ENCODE assay signal across 9 cellular contexts in the genomic region with DNA sequence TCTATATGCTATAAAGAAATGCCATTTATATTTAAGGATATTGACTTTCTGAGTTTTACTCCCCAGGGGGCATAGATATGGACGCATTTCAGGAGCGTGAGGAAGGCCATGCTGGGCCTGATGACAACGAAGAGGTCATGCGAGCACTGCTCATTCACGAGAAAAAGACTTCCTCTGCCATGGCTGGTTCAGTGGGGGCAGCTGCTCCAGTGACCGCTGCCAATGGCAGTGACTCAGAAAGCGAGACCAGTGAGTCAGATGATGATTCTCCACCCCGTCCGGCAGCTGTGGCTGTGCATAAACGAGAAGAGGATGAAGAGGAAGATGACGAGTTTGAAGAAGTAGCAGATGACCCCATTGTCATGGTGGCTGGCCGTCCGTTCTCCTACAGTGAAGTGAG. TPM values are rescaled to one million over a fixed set of nuclear protein-coding genes. Genes with fewer than 3 reads are reported as not detected.
DNase-seq lines count a peak whose midpoint lies in the region; ATAC-seq, FAIRE-seq and TF ChIP-seq lines count a peak whose summit lies in the region.
"Had no signal": no experiment of that assay in that cellular context is flagged by ENCODE, and none has a peak within 500 bp of the region (broad histone marks: within the 10 kb centered on the region; RNA-seq: fewer than 3 reads in every experiment).

No MANE protein-coding gene starts in this region.

- no peak overlapping the region for H3K27ac ChIP-seq in right cardiac atrium (ENCODE audit: low read length)
- H3K27ac ChIP-seq in left ventricle myocardium inferior (replicated peaks) = no peak overlapping the region

- H3K27me3 ChIP-seq in right cardiac atrium (ENCODE audit: control insufficient read depth, insufficient read depth) = no peaks in the 10 kb centered on the region
- no peaks in the 10 kb centered on the region for H3K27me3 ChIP-seq in left ventricle myocardium inferior (ENCODE audit: low read depth)
- H3K27me3 ChIP-seq in Caco-2 (replicated peaks; ENCODE audit: control insufficient read depth, insufficient read depth, low read length) = no peaks in the 10 kb centered on the region

- H3K4me1 ChIP-seq in right cardiac atrium (ENCODE audit: control insufficient read depth, insufficient read depth, low read length) (no peaks in the 10 kb centered on the region), left ventricle myocardium inferior (no peaks in the 10 kb centered on the region), Caco-2 (no peaks in the 10 kb centered on the region)

- no peaks in the 10 kb centered on the region for H3K27me3 Mint-ChIP-seq in Caco-2 (ENCODE audit: insufficient read depth, unreplicated experiment)
- H3K27me3 Mint-ChIP-seq: stimulated activated naive CD8-positive, alpha-beta T cell treated with anti-CD3 and anti-CD28 coated beads, Interleukin-15, Interleukin-2, amounts not matched to agents 100 ng/mL and 50 ng/mL, for 24 hours had no signal

- CTCF ChIA-PET in Caco-2 (lab: Charles Lee) = interaction anchor here (0.6 kb wide), 1 partner anchor 113 kb away, joined by 3 read pairs; no protein-coding TSS in a partner anchor

- intact Hi-C loops in right cardiac atrium (cut with DNase I) = no loop called here
- intact Hi-C loops in left ventricle myocardium inferior (cut with micrococcal nuclease) = no loop called here
- intact Hi-C loops in Caco-2 (cut with micrococcal nuclease; ENCODE audit: unreplicated experiment) = no loop called here

- TF ChIP-seq CTCF in left ventricle myocardium inferior (IDR thresholded peaks at IDR 0.05; ENCODE audit: borderline replicate concordance) (no peak), Caco-2 (IDR thresholded peaks at IDR 0.05; ENCODE audit: insufficient read depth in 1 of 2, low read depth in 1 of 2, low read length in 1 of 2, severe bottlenecking in 1 of 2, unreplicated experiment in 1 of 2) (no peak)

- peaks cover 5% of the 10 kb centered on the region for H3K36me3 Mint-ChIP-seq in Caco-2 (ENCODE audit: insufficient read depth, unreplicated experiment)

- no peak for ATAC-seq in right cardiac atrium
- ATAC-seq in HG03139 (IDR thresholded peaks at IDR 0.05; ENCODE audit: unreplicated experiment) = peak; percentile 84

- DNase-seq in right cardiac atrium (peak in 2 of 3 donors; percentile 10 to 43), left ventricle myocardium inferior (no peak), astrocyte of the hippocampus (ENCODE audit: low read depth, low spot score) (peak; percentile 91), urothelium cell line (ENCODE audit: low spot score) (peak; percentile 86), Caco-2 (no peak), NCI-H146 treated with DMSO at 0.1 percent for 48 hours (lab: John Stamatoyannopoulos, UW; ENCODE audit: unreplicated experiment) (no peak), NCI-H1105 (lab: John Stamatoyannopoulos, UW) (no peak)

- no peaks in the 10 kb centered on the region for H3K9me3 ChIP-seq in right cardiac atrium (ENCODE audit: control insufficient read depth, low read length)
- no peaks in the 10 kb centered on the region for H3K9me3 ChIP-seq in left ventricle myocardium inferior (replicated peaks)
- no peaks in the 10 kb centered on the region for H3K9me3 ChIP-seq in Caco-2

- FAIRE-seq in urothelium cell line (lab: Jason Lieb, UNC) = peak; percentile 94

- no peaks in the 10 kb centered on the region for H3K9me3 Mint-ChIP-seq in Caco-2 (ENCODE audit: unreplicated experiment)
- H3K9me3 Mint-ChIP-seq: stimulated activated naive CD8-positive, alpha-beta T cell treated with anti-CD3 and anti-CD28 coated beads, Interleukin-15, Interleukin-2, amounts not matched to agents 100 ng/mL and 50 ng/mL, for 24 hours had no signal

- H3K36me3 ChIP-seq in left ventricle myocardium inferior (peaks cover 40% of the 10 kb centered on the region), Caco-2 (ENCODE audit: control insufficient read depth, insufficient read depth, low read length) (no peaks in the 10 kb centered on the region)

- no peak overlapping the region for H3K27ac Mint-ChIP-seq in Caco-2 (ENCODE audit: unreplicated experiment)
- H3K27ac Mint-ChIP-seq: stimulated activated naive CD8-positive, alpha-beta T cell treated with anti-CD3 and anti-CD28 coated beads, Interleukin-15, Interleukin-2, amounts not matched to agents 100 ng/mL and 50 ng/mL, for 24 hours had no signal

- no peak overlapping the region for H3K4me3 Mint-ChIP-seq in Caco-2 (ENCODE audit: unreplicated experiment)
- H3K4me3 Mint-ChIP-seq: stimulated activated naive CD8-positive, alpha-beta T cell treated with anti-CD3 and anti-CD28 coated beads, Interleukin-15, Interleukin-2, amounts not matched to agents 100 ng/mL and 50 ng/mL, for 24 hours had no signal

- 83% methylated on average over 13 of the region's 13 CpGs for WGBS in right cardiac atrium

- POLR2A ChIA-PET in Caco-2 (lab: Charles Lee) = no interaction called here

- H3K4me1 Mint-ChIP-seq in Caco-2 (ENCODE audit: low read depth, unreplicated experiment) = no peaks in the 10 kb centered on the region

- BruUV-seq in Caco-2 (replicated peaks; lab: Mats Ljungman, UMichigan) = no TSS peak

- H3K4me3 ChIP-seq in right cardiac atrium (ENCODE audit: low read length) (no peak overlapping the region), left ventricle myocardium inferior (no peak overlapping the region), Caco-2 (ENCODE audit: low read depth, low read length) (no peak overlapping the region)

RNA-seq across cellular contexts. Expression of gene GTF2E1, which starts 38.4 kb away (rescaled TPM):
- total RNA-seq in right cardiac atrium = 10 to 100 TPM; 10.3 to 13.9 (median 11.7) TPM
- 4.9 TPM for polyA plus RNA-seq in right cardiac atrium
- total RNA-seq in left ventricle myocardium inferior = 12.9 TPM
- total RNA-seq in Caco-2 (2022) = 23.7 and 30.6 TPM in 2 replicates

RNA-seq across cellular contexts. Expression of gene RABL3, which starts 38.7 kb away (rescaled TPM):
- total RNA-seq in right cardiac atrium = 10 to 100 TPM; 13.6 to 19.6 (median 15.7) TPM
- 4.7 TPM for polyA plus RNA-seq in right cardiac atrium
- 19.7 TPM for total RNA-seq in left ventricle myocardium inferior
- 13.9 and 14.6 TPM in 2 replicates for total RNA-seq in Caco-2 (2022)

Comparison
In these comparisons a context has a peak if more than half of its experiments do, and no peak if none do; other contexts are left out.
1. DNase-seq: peak in right cardiac atrium (2 of 3), astrocyte of the hippocampus (single experiment) and urothelium cell line (single experiment); none in left ventricle myocardium inferior (single experiment), Caco-2 (0 of 2), NCI-H146 treated with DMSO at 0.1 percent for 48 hours (single experiment) and NCI-H1105 (single experiment).